1 cellular context compared by ENCODE assay signal in genomic region chr19:1648156-1648925, GRCh38.
TF ChIP-seq lines count a peak whose summit lies in the region.

No MANE protein-coding gene starts in this region.

TF ChIP-seq in GM23338, 12 proteins besides CTCF, POLR2A, EP300 and RAD21:
- no peak for TF ChIP-seq ZNF462 (CRISPR knock-in tag; IDR thresholded peaks at IDR 0.05)
- no peak for TF ChIP-seq EZH2phosphoT487 (IDR thresholded peaks at IDR 0.05; ENCODE audit: unreplicated experiment)
- no peak for TF ChIP-seq ZNF114 (CRISPR knock-in tag; IDR thresholded peaks at IDR 0.05)
- no peak for TF ChIP-seq CREB1 (CRISPR knock-in tag; IDR thresholded peaks at IDR 0.05; ENCODE audit: low read depth)
- no peak for TF ChIP-seq JUNB (IDR thresholded peaks at IDR 0.05; ENCODE audit: unreplicated experiment)
- no peak for TF ChIP-seq POLR2AphosphoS5 (IDR thresholded peaks at IDR 0.05; ENCODE audit: low read depth)
- TF ChIP-seq REST (IDR thresholded peaks at IDR 0.05; ENCODE audit: unreplicated experiment), result no peak
- no peak for TF ChIP-seq NANOG (IDR thresholded peaks at IDR 0.05; ENCODE audit: borderline replicate concordance)
- TF ChIP-seq STAT1 (IDR thresholded peaks at IDR 0.05; ENCODE audit: unreplicated experiment), result no peak
- TF ChIP-seq ZNF331 (CRISPR knock-in tag; IDR thresholded peaks at IDR 0.05; ENCODE audit: low read depth), result no peak
- no peak for TF ChIP-seq EZH2 (IDR thresholded peaks at IDR 0.05; ENCODE audit: low read depth, unreplicated experiment)
- TF ChIP-seq, protein P1, sequence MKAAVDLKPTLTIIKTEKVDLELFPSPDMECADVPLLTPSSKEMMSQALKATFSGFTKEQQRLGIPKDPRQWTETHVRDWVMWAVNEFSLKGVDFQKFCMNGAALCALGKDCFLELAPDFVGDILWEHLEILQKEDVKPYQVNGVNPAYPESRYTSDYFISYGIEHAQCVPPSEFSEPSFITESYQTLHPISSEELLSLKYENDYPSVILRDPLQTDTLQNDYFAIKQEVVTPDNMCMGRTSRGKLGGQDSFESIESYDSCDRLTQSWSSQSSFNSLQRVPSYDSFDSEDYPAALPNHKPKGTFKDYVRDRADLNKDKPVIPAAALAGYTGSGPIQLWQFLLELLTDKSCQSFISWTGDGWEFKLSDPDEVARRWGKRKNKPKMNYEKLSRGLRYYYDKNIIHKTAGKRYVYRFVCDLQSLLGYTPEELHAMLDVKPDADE (IDR thresholded peaks at IDR 0.05), result no peak
